8 cellular contexts compared by ENCODE assay signal in genomic region chr3:132417695-132418520, GRCh38. TPM values are rescaled to one million over a fixed set of nuclear protein-coding genes. Genes with fewer than 3 reads are reported as not detected.
A peak's percentile ranks its signal among the peaks of the same experiment; 100 is the strongest.
DNase-seq lines count a peak whose midpoint lies in the region; TF ChIP-seq lines count a peak whose summit lies in the region.

No MANE protein-coding gene starts in this region.

- peak overlapping the region; percentile 87 for H3K27ac Mint-ChIP-seq in HFFc6

- no peaks in the 10 kb centered on the region for H3K9me3 ChIP-seq in MG63

- H3K36me3 Mint-ChIP-seq in HFFc6 (ENCODE audit: low read depth), result peaks cover 24% of the 10 kb centered on the region

- peak overlapping the region; percentile 99 for H3K4me3 ChIP-seq in MG63

- H3K9me3 Mint-ChIP-seq in HFFc6, result no peaks in the 10 kb centered on the region

- H3K27me3 ChIP-seq in MG63, result no peaks in the 10 kb centered on the region

- DNase-seq in activated CD4-positive, CD25-positive, alpha-beta regulatory T cell (lab: John Stamatoyannopoulos, UW), result peak in 3 of 4 experiments; percentile 9 to 30 (median 20)
- DNase-seq in activated CD4-positive, CD25-positive, alpha-beta regulatory T cell treated with anti-CD3 and anti-CD28 coated beads, Interleukin-2, amount 50 U/mL, for 72 hours, result no peak
- DNase-seq in HFFc6 (peak; percentile 67), MG63 (peak; percentile 82), SKM-1 treated with dmso at 0.1 percent for 144 hours (lab: John Stamatoyannopoulos, UW; ENCODE audit: unreplicated experiment) (peak; percentile 48), caudate nucleus (lab: John Stamatoyannopoulos, UW) (peak in 32 of 61 donors; percentile 12 to 80 (median 46)), kidney glomerular epithelial cell (lab: John Stamatoyannopoulos, UW) (peak; percentile 87)
- peak; percentile 33 for DNase-seq in stimulated activated CD4-positive, alpha-beta T cell treated with anti-CD3 and anti-CD28 coated beads, Interleukin-1b, Interleukin-23, amount 100 ng/mL, for 48 hours

- peak overlapping the region; percentile 87 for H3K27ac ChIP-seq in caudate nucleus (ENCODE audit: low read depth, low read length)

- TF ChIP-seq CTCF in HFFc6 (IDR thresholded peaks at IDR 0.05), result no peak

- H3K36me3 ChIP-seq in MG63, result peaks cover 17% of the 10 kb centered on the region

- H3K4me1 Mint-ChIP-seq in HFFc6 (ENCODE audit: low read depth), result peaks cover 53% of the 10 kb centered on the region

- H3K4me3 Mint-ChIP-seq in HFFc6, result peak overlapping the region; percentile 96

- H3K27me3 Mint-ChIP-seq in HFFc6 (ENCODE audit: insufficient read depth), result no peaks in the 10 kb centered on the region; the same call in 1 of the 2 replicates

RNA-seq across cellular contexts. Expression of gene DNAJC13, which starts 0.6 kb away (rescaled TPM):
- 10 to 100 TPM; 55.9 to 66.4 (median 60.1) TPM for total RNA-seq in HFFc6 (2021; fragmentation: NEBNext Ultra II Directional; extraction: Animal tissue kit (Norgen Biotek cat#: 25700))
- total RNA-seq in MG63 (2014; rRNA removed; shearing (Covaris generic); ENCODE audit: low replicate concordance), result 33.7 and 44.1 TPM in 2 replicates
